Comparison of ENCODE assay signal across 25 cellular contexts in the genomic region with DNA sequence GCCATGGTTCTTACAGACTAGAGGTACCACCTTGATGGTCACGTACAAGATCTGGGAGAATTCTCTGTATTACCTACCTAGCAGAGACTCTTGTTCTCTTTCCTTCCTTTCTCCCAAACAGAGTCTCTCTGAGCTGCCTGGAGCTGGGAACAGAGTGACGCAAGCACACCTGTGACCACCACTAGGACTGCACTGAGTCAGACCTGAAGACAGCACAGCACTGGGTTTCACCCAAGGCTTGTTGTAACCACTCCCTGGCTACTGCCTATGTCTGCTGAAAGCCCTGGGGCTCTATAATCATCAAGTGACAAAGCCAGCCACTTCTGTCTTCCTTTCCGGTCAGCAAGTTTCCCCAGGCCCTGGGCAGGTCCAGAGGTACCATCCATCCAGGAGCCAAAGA.
"Had no signal": no experiment of that assay in that cellular context is flagged by ENCODE, and none has a peak within 500 bp of the region (broad histone marks: within the 10 kb centered on the region; RNA-seq: fewer than 3 reads in every experiment).

No MANE protein-coding gene starts in this region.

- H3K36me3 ChIP-seq: left ventricle myocardium inferior, neural progenitor cell, neutrophil, right atrium auricular region, right lobe of liver, tibial nerve, uterus had no signal

- H3K27me3 Mint-ChIP-seq: memory B cell; naive thymus-derived CD8-positive, alpha-beta T cell; stimulated activated memory B cell treated with anti-CD40 and anti-IgM and Interleukin-4, amounts not matched to agents 10 μg/mL and 1 μg/mL and 100 μg/mL, for 72 hours; stimulated activated naive CD8-positive, alpha-beta T cell treated with anti-CD3 and anti-CD28 coated beads, Interleukin-15, amount 100 ng/mL, for 72 hours; type B pancreatic cell had no signal

- H3K4me1 Mint-ChIP-seq: memory B cell; naive thymus-derived CD8-positive, alpha-beta T cell; nephron progenitor cell; neural progenitor cell; stimulated activated memory B cell treated with anti-CD40 and anti-IgM and Interleukin-4, amounts not matched to agents 10 μg/mL and 1 μg/mL and 100 μg/mL, for 72 hours; stimulated activated naive CD8-positive, alpha-beta T cell treated with anti-CD3 and anti-CD28 coated beads, Interleukin-15, amount 100 ng/mL, for 72 hours had no signal

- DNase-seq: hippocampal formation; left ventricle myocardium inferior; naive thymus-derived CD8-positive, alpha-beta T cell; nephron progenitor cell; occipital lobe; psoas muscle; right lobe of liver; stimulated activated CD4-positive, alpha-beta T cell treated with anti-CD3 and anti-CD28 coated beads, Interleukin-1b, Interleukin-23, amount 100 ng/mL, for 48 hours; stimulated activated CD4-positive, alpha-beta T cell treated with anti-CD3 and anti-CD28 coated beads, Interleukin-2, amount 100 ng/mL, for 48 hours; stimulated activated CD4-positive, alpha-beta T cell treated with anti-CD3 and anti-CD28 coated beads, Interleukin-4, amount 100 ng/mL, for 4 hours; stimulated activated CD8-positive, alpha-beta memory T cell treated with anti-CD3 and anti-CD28 coated beads, Interleukin-4, amount 100 ng/mL, for 48 hours; stimulated activated naive CD4-positive, alpha-beta T cell treated with Interleukin-2 at 50 U/mL for 16 hours; stimulated activated naive CD8-positive, alpha-beta T cell treated with anti-CD3 and anti-CD28 coated beads, Interleukin-15, amount 100 ng/mL, for 72 hours; substantia nigra; uterus had no signal

- H3K4me3 ChIP-seq: left ventricle myocardium inferior, lung, neural progenitor cell, psoas muscle, right atrium auricular region, right lobe of liver, smooth muscle cell, tibial nerve, uterus had no signal

- ATAC-seq: naive thymus-derived CD8-positive, alpha-beta T cell; psoas muscle; right lobe of liver; stimulated activated memory B cell treated with anti-CD40 and anti-IgM and Interleukin-4, amounts not matched to agents 10 μg/mL and 1 μg/mL and 100 μg/mL, for 72 hours; stimulated activated naive CD8-positive, alpha-beta T cell treated with anti-CD3 and anti-CD28 coated beads, Interleukin-15, amount 100 ng/mL, for 72 hours had no signal

- H3K4me3 Mint-ChIP-seq: memory B cell; naive thymus-derived CD8-positive, alpha-beta T cell; nephron progenitor cell; neural progenitor cell; stimulated activated memory B cell treated with anti-CD40 and anti-IgM and Interleukin-4, amounts not matched to agents 10 μg/mL and 1 μg/mL and 100 μg/mL, for 72 hours; stimulated activated naive CD8-positive, alpha-beta T cell treated with anti-CD3 and anti-CD28 coated beads, Interleukin-15, amount 100 ng/mL, for 72 hours; type B pancreatic cell had no signal

- H3K27ac Mint-ChIP-seq: memory B cell; nephron progenitor cell; neural progenitor cell; stimulated activated memory B cell treated with anti-CD40 and anti-IgM and Interleukin-4, amounts not matched to agents 10 μg/mL and 1 μg/mL and 100 μg/mL, for 72 hours; type B pancreatic cell had no signal

- H3K4me1 ChIP-seq: left ventricle myocardium inferior, neural progenitor cell, parathyroid adenoma, psoas muscle, right atrium auricular region, right lobe of liver, tibial nerve, uterus had no signal

- H3K27me3 ChIP-seq: neural progenitor cell, neutrophil, right atrium auricular region, right lobe of liver, tibial nerve, uterus had no signal

- H3K9me3 ChIP-seq: neutrophil, psoas muscle, right lobe of liver, uterus had no signal

- H3K27ac ChIP-seq: left ventricle myocardium inferior, neural progenitor cell, neutrophil, parathyroid adenoma, psoas muscle, right atrium auricular region, right lobe of liver, tibial nerve, uterus had no signal

- H3K36me3 Mint-ChIP-seq: memory B cell; neural progenitor cell; stimulated activated memory B cell treated with anti-CD40 and anti-IgM and Interleukin-4, amounts not matched to agents 10 μg/mL and 1 μg/mL and 100 μg/mL, for 72 hours; type B pancreatic cell had no signal
